8 cellular contexts compared by ENCODE assay signal in the genomic region with DNA sequence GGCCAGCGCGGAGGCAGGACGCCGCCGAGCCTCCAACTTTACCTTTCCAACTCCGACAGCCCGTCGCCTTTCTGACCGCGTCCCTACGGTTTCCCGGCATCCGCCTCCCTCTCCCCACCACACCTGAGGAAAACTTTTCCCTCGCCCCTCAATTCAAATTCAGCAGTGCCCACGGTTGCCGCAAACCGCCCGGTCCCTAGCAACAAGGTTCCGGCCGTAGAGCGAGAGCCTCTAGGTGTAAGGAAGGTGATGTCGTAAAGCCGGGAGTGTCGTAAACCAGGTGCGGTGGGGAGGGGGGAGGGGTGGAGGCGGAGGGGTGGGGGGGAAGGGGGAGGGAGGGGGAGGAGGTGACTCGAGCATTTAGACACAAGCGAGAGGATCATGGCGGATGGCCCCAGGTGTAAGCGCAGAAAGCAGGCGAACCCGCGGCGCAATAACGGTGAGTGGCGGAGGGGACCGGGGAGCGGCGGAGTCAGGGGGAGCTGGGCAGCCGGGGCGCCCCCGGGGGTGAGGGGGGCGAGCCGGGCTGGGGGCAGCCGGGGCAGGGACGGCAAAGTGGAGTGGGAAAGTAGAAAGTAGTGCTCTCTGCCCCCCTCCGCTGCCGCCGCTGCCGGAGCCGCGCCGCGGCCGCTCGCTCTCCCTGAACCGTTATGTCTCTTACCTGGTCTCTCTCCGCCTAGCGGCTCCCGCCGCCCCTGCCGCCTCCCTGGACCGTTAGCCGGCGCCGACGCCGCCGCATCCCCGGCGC. TPM values are rescaled to one million over a fixed set of nuclear protein-coding genes. Genes with fewer than 3 reads are reported as not detected.
DNase-seq lines count a peak whose midpoint lies in the region; ATAC-seq and TF ChIP-seq lines count a peak whose summit lies in the region.

A gene (plus strand): TSS at position 363 of the 748 bp plus-strand sequence. CDS start 19 bp downstream, at position 382.

- peak within 1 kb of the TSS; percentile 89 for H3K27ac ChIP-seq in colonic mucosa

- peak; percentile 39 for ATAC-seq in HG03280 (IDR thresholded peaks at IDR 0.05; ENCODE audit: unreplicated experiment)

- H3K9ac ChIP-seq in colonic mucosa (ENCODE audit: low read depth in 2 of 2, low read length in 2 of 2) = peak within 1 kb of the TSS; percentile 69 to 84

- peak; percentile 91 for DNase-seq in AG10803 (ENCODE audit: low read depth)
- DNase-seq in NCI-H446 (lab: John Stamatoyannopoulos, UW) = peak; percentile 87 to 94
- peak; percentile 94 for DNase-seq in activated CD4-positive, alpha-beta T cell treated with anti-CD3 and anti-CD28 coated beads for 48 hours
- peak; percentile 88 for DNase-seq in colonic mucosa
- peak; percentile 98 for DNase-seq in left kidney (ENCODE audit: low read depth, low spot score)
- DNase-seq in stimulated activated CD4-positive, alpha-beta T cell treated with anti-CD3 and anti-CD28 coated beads, Interleukin-2, amount 100 ng/mL, for 4 hours (ENCODE audit: low read depth) = peak; percentile 91

- in situ Hi-C loops in GM18951 (cut with MboI; ENCODE audit: low sequenced_read_pairs, unreplicated experiment) = no loop called here

- no peaks in the 10 kb centered on the region for H3K4me1 ChIP-seq in colonic mucosa

- H3K36me3 ChIP-seq in colonic mucosa = no peaks in the 10 kb centered on the region

- peak within 1 kb of the TSS; percentile 88 for H3K4me3 ChIP-seq in AG10803 (ENCODE audit: low read length)
- H3K4me3 ChIP-seq in colonic mucosa = peak within 1 kb of the TSS; percentile 91

- no peaks in the 10 kb centered on the region for H3K9me3 ChIP-seq in colonic mucosa

- peaks cover 10% of the 10 kb centered on the region for H3K27me3 ChIP-seq in colonic mucosa

- peak; percentile 69 for TF ChIP-seq POLR2A in GM18951 (IDR thresholded peaks at IDR 0.05; ENCODE audit: extremely low read depth, insufficient read depth, insufficient read length)

- intact Hi-C loops in colonic mucosa (cut with DNase I) = no loop called here

- TF ChIP-seq CTCF in AG10803 (conservative IDR thresholded peaks at IDR 0.05; ENCODE audit: low read length) (peak; percentile 34; the same call in 1 of the 2 replicates), colonic mucosa (IDR thresholded peaks at IDR 0.05) (no peak)

RNA-seq across cellular contexts. Expression of the gene that starts here (rescaled TPM):
- total RNA-seq in colonic mucosa = 10 to 100 TPM in 1 of 2 donors, 1 to 10 TPM in 1; 6.1 to 32.3 TPM

Comparison
In these comparisons a context has a peak if more than half of its experiments do, and no peak if none do; other contexts are left out.
1. Peak in every context shown above with its lines: DNase-seq, ATAC-seq, H3K4me3 ChIP-seq and H3K27ac ChIP-seq.